Comparison of ENCODE assay signal across 2 cellular contexts in the genomic region with DNA sequence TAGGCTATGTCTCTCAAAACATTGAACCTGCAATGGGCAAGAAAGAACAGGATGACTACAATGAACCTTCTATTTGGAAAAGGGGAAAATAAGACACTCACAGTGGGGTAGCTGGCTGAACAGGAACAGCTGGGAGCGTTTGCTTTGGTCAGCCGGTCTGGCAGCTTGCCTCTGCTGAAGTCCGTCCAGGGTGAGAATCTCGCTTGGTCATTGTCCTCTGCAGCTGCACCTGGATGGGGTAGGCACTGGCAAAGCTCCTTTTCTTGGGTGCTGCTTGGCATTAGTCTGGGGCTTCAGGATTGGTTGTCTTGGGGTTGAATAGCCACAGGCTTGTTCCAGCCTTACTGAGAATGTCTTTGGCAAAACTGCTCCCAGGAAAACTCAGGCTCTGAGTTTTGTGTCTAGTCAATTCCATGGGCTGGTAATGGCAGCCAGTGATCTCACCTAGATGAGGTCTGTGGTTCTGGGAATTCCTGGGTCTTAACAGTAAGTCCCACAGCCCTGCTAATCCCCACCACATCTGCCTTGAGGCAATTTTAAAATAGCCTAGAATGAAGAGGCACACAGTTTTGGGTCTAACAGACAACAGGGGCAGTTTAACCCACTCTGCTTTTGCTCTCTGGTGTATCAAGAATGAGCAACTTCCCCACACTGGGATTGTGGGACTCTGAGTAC.
TF ChIP-seq lines count a peak whose summit lies in the region.

No MANE protein-coding gene starts in this region.

TF ChIP-seq in liver, 16 proteins besides CTCF, POLR2A, EP300 and RAD21:
- peak; percentile 29 for TF ChIP-seq HNF4G (IDR thresholded peaks at IDR 0.05)
- no peak for TF ChIP-seq JUND (IDR thresholded peaks at IDR 0.05)
- peak; percentile 43 to 76 for TF ChIP-seq HNF4A (conservative IDR thresholded peaks at IDR 0.05)
- TF ChIP-seq RXRA (IDR thresholded peaks at IDR 0.05): peak; percentile 34 to 40
- no peak for TF ChIP-seq TAF1 (conservative IDR thresholded peaks at IDR 0.05)
- TF ChIP-seq, protein P1, sequence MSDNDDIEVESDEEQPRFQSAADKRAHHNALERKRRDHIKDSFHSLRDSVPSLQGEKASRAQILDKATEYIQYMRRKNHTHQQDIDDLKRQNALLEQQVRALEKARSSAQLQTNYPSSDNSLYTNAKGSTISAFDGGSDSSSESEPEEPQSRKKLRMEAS (IDR thresholded peaks at IDR 0.05): no peak
- TF ChIP-seq FOXA1 (IDR thresholded peaks at IDR 0.05): no peak
- TF ChIP-seq NR2F2 (IDR thresholded peaks at IDR 0.05): no peak
- TF ChIP-seq REST (IDR thresholded peaks at IDR 0.05): no peak

TF ChIP-seq in HepG2, 621 proteins besides CTCF, POLR2A, EP300 and RAD21:
- TF ChIP-seq ZFP1 (CRISPR knock-in tag; IDR thresholded peaks at IDR 0.05): no peak
- TF ChIP-seq TIGD3 (CRISPR knock-in tag; IDR thresholded peaks at IDR 0.05; ENCODE audit: borderline replicate concordance): no peak
- no peak for TF ChIP-seq PLSCR1 (CRISPR knock-in tag; IDR thresholded peaks at IDR 0.05; ENCODE audit: borderline replicate concordance)
- TF ChIP-seq SAFB2 (CRISPR knock-in tag; IDR thresholded peaks at IDR 0.05; ENCODE audit: borderline replicate concordance, low read depth): no peak
- no peak for TF ChIP-seq ZBTB49 (CRISPR knock-in tag; IDR thresholded peaks at IDR 0.05; ENCODE audit: borderline replicate concordance)
- TF ChIP-seq ZNF30 (CRISPR knock-in tag; IDR thresholded peaks at IDR 0.05): no peak
- TF ChIP-seq, protein P2, sequence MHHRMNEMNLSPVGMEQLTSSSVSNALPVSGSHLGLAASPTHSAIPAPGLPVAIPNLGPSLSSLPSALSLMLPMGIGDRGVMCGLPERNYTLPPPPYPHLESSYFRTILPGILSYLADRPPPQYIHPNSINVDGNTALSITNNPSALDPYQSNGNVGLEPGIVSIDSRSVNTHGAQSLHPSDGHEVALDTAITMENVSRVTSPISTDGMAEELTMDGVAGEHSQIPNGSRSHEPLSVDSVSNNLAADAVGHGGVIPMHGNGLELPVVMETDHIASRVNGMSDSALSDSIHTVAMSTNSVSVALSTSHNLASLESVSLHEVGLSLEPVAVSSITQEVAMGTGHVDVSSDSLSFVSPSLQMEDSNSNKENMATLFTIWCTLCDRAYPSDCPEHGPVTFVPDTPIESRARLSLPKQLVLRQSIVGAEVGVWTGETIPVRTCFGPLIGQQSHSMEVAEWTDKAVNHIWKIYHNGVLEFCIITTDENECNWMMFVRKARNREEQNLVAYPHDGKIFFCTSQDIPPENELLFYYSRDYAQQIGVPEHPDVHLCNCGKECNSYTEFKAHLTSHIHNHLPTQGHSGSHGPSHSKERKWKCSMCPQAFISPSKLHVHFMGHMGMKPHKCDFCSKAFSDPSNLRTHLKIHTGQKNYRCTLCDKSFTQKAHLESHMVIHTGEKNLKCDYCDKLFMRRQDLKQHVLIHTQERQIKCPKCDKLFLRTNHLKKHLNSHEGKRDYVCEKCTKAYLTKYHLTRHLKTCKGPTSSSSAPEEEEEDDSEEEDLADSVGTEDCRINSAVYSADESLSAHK (CRISPR knock-in tag; IDR thresholded peaks at IDR 0.05; ENCODE audit: borderline replicate concordance): no peak
- no peak for TF ChIP-seq ZNF746 (CRISPR knock-in tag; IDR thresholded peaks at IDR 0.05)
- no peak for TF ChIP-seq CREBL2 (CRISPR knock-in tag; IDR thresholded peaks at IDR 0.05; ENCODE audit: borderline replicate concordance)
- TF ChIP-seq ZNF83 (CRISPR knock-in tag; IDR thresholded peaks at IDR 0.05; ENCODE audit: borderline replicate concordance): no peak
